In the genomic region with DNA sequence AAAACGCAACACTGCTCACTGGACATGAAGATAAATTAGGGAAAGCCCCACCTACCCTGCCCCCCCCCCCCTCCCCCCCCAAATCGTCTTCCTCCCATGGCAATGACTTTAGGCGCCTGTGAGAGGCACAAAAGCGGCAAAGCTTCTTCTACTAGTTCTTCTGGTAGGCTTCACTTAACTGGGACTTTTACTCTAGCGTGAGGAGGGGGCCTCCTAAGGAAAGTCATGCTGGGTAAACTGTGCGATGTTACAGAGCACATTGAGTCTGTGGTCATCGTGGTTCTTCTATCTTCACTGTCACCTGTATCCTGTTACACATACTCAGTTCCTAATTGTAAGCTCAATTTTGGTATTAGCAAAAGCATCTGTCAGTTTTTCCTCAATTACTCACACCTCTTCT, we compare ENCODE assay signal across 1 cellular context.
TF ChIP-seq lines count a peak whose summit lies in the region.

No MANE protein-coding gene starts in this region.

TF ChIP-seq in IMR-90, 13 proteins besides CTCF, POLR2A, EP300 and RAD21 (continued from another document):
- TF ChIP-seq CEBPB (IDR thresholded peaks at IDR 0.05; ENCODE audit: low read depth, low read length) (no peak), RCOR1 (IDR thresholded peaks at IDR 0.05; ENCODE audit: insufficient replicate concordance, low read length) (no peak), BHLHE40 (IDR thresholded peaks at IDR 0.05; ENCODE audit: low read depth, low read length) (no peak)
- TF ChIP-seq, protein P1, sequence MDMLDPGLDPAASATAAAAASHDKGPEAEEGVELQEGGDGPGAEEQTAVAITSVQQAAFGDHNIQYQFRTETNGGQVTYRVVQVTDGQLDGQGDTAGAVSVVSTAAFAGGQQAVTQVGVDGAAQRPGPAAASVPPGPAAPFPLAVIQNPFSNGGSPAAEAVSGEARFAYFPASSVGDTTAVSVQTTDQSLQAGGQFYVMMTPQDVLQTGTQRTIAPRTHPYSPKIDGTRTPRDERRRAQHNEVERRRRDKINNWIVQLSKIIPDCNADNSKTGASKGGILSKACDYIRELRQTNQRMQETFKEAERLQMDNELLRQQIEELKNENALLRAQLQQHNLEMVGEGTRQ (IDR thresholded peaks at IDR 0.05; ENCODE audit: low read depth, low read length) = no peak
